In the genomic region with DNA sequence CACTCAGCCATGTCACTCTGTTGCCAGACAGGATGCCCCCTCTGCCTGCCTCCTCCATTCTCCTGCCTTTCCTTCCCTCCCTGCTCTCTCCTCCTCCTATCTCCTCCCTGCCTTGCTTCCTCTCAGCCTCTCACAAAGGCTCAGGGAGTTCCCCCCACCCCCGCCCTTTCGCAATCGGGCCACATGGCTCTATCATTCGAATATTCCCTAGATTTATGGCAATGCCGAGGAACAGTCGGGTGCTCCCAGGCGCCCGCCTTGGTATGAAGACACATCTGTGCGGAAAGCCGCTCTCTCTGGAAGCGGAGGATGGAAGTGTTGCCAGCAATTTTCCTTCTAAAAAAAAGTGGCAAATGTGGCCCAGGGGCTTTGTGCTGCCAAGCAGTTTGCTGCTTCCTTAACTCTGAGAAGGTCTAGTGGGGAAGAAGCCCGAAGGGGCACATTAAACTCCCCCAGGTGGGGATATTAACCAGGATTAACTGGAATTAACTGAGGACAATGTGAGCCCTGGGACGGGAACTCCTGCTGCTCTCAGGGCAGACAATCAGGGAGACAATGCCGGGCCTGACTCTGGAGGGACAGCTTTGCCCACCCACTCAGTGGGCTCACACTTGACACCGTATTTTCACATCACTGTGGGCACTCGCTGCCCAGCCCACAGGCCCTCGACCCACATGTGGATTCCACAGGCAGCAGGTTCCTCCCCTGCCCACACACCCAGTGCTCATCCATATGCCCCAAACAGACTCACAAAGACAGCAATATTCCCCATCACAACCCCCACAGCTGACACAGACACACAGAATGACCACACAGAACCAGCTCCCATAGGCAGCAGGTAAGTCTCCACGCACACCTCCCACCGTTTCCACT, we compare ENCODE assay signal across 9 cellular contexts.
A peak's percentile ranks its signal among the peaks of the same experiment; 100 is the strongest.
DNase-seq lines count a peak whose midpoint lies in the region; ATAC-seq and TF ChIP-seq lines count a peak whose summit lies in the region.
"Had no signal": no experiment of that assay in that cellular context is flagged by ENCODE, and none has a peak within 500 bp of the region (broad histone marks: within the 10 kb centered on the region; RNA-seq: fewer than 3 reads in every experiment).

No MANE protein-coding gene starts in this region.

- no peak overlapping the region for H4K8ac ChIP-seq in neuronal stem cell (ENCODE audit: low read depth, low read length)

- H3K9ac ChIP-seq in neuronal stem cell (ENCODE audit: low read depth, low read length, poor library complexity), result no peak overlapping the region

- peak overlapping the region; percentile 71 for H2BK15ac ChIP-seq in neuronal stem cell (ENCODE audit: low read length)

- H3K79me1 ChIP-seq in neuronal stem cell (ENCODE audit: low read depth, low read length), result no peaks in the 10 kb centered on the region

- peaks cover 0 to 14% of the 10 kb centered on the region in 2 donors for H3K4me1 ChIP-seq in neuronal stem cell (ENCODE audit: control insufficient read depth in 2 of 2, insufficient read depth in 1 of 2, low read depth in 1 of 2, low read length in 2 of 2)

- no peak overlapping the region for H3K4ac ChIP-seq in neuronal stem cell (ENCODE audit: low read length)

- WGBS in neuronal stem cell (ENCODE audit: extremely low coverage in 2 of 2, insufficient read length in 2 of 2, insufficient replicate concordance in 1 of 2), 2 donors, result no CpG with 5 or more reads among the region's 19 CpGs

- peak overlapping the region; percentile 78 for H3K18ac ChIP-seq in neuronal stem cell (ENCODE audit: low read length)

- no peak overlapping the region for H3K27ac ChIP-seq in neuronal stem cell (replicated peaks; ENCODE audit: low read length)
- H3K27ac ChIP-seq: right atrium auricular region had no signal

- no peak overlapping the region for H2BK120ac ChIP-seq in neuronal stem cell (ENCODE audit: low read depth, low read length)

- no peak overlapping the region for H3K4me2 ChIP-seq in neuronal stem cell (ENCODE audit: insufficient read depth, low read length, poor library complexity, severe bottlenecking)

- H3K9me3 ChIP-seq in neuronal stem cell (replicated peaks in 1 of 2; ENCODE audit: control insufficient read depth in 2 of 2, insufficient read depth in 1 of 2, low read depth in 1 of 2, low read length in 2 of 2), result no peaks in the 10 kb centered on the region
- H3K9me3 ChIP-seq: right atrium auricular region had no signal

- no peak for ATAC-seq in HG02884 (IDR thresholded peaks at IDR 0.05; ENCODE audit: unreplicated experiment)

- H2BK5ac ChIP-seq in neuronal stem cell (ENCODE audit: low read length), result peak overlapping the region; percentile 67

- H3K23ac ChIP-seq in neuronal stem cell (ENCODE audit: low read depth, low read length, poor library complexity), result no peak overlapping the region

- H2BK12ac ChIP-seq in neuronal stem cell (ENCODE audit: low read length), result peak overlapping the region; percentile 78

- no peak for TF ChIP-seq EP300 in Ishikawa (IDR thresholded peaks at IDR 0.05; ENCODE audit: borderline replicate concordance)

- peak overlapping the region; percentile 41 for H2AK5ac ChIP-seq in neuronal stem cell (ENCODE audit: low read depth, low read length)

- no peak overlapping the region for H3K4me3 ChIP-seq in neuronal stem cell (ENCODE audit: low read length in 2 of 2)
- H3K4me3 ChIP-seq: right atrium auricular region had no signal

- peaks cover 0 to 11% (median 0%) of the 10 kb centered on the region in 3 experiments for H3K27me3 ChIP-seq in neuronal stem cell (ENCODE audit: control insufficient read depth in 3 of 3, insufficient read depth in 3 of 3, low read depth in 1 of 3, low read length in 3 of 3)
- H3K27me3 ChIP-seq: right atrium auricular region had no signal

- DNase-seq in Ammon's horn (ENCODE audit: low spot score) (peak; percentile 35), dermis blood vessel endothelial cell (peak; percentile 48), neuronal stem cell (ENCODE audit: low spot score) (no peak), GM19240 (ENCODE audit: insufficient read length, low spot score) (no peak), NCI-H1694 (lab: John Stamatoyannopoulos, UW) (no peak)
- DNase-seq in stimulated activated CD4-positive, alpha-beta T cell treated with anti-CD3 and anti-CD28 coated beads, Interleukin-2, amount 100 ng/mL, for 48 hours, result no peak

- TF ChIP-seq RAD21 in Ishikawa (IDR thresholded peaks at IDR 0.05; ENCODE audit: low read depth), result no peak

- H3K36me3 ChIP-seq in neuronal stem cell (replicated peaks in 1 of 2; ENCODE audit: control insufficient read depth in 2 of 2, insufficient read depth in 2 of 2, low read length in 2 of 2), result no peaks in the 10 kb centered on the region
- H3K36me3 ChIP-seq: right atrium auricular region had no signal

- H4K91ac ChIP-seq in neuronal stem cell (ENCODE audit: low read depth, low read length, poor library complexity), result no peak overlapping the region

- H3K14ac ChIP-seq in neuronal stem cell (ENCODE audit: low read length), result no peak overlapping the region

- peak overlapping the region; percentile 45 for H2AFZ ChIP-seq in neuronal stem cell (ENCODE audit: low read length)

TF ChIP-seq in Ishikawa, 13 proteins besides CTCF, POLR2A, EP300 and RAD21:
- TF ChIP-seq, protein P1, sequence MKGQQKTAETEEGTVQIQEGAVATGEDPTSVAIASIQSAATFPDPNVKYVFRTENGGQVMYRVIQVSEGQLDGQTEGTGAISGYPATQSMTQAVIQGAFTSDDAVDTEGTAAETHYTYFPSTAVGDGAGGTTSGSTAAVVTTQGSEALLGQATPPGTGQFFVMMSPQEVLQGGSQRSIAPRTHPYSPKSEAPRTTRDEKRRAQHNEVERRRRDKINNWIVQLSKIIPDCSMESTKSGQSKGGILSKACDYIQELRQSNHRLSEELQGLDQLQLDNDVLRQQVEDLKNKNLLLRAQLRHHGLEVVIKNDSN (IDR thresholded peaks at IDR 0.05), result no peak
- TF ChIP-seq CEBPB (IDR thresholded peaks at IDR 0.05) (peak; percentile 87), FOXM1 (IDR thresholded peaks at IDR 0.05; ENCODE audit: borderline replicate concordance, low read depth) (no peak), NFIC (IDR thresholded peaks at IDR 0.05) (no peak)

Comparison
In these comparisons a context has a peak if more than half of its experiments do, and no peak if none do; other contexts are left out.
1. DNase-seq: peak in Ammon's horn (single experiment) and dermis blood vessel endothelial cell (single experiment); none in neuronal stem cell (single experiment), stimulated activated CD4-positive, alpha-beta T cell treated with anti-CD3 and anti-CD28 coated beads, Interleukin-2, amount 100 ng/mL, for 48 hours (0 of 2), GM19240 (single experiment) and NCI-H1694 (single experiment).